ENCODE assay signal across 26 cellular contexts in genomic region chr20:43548273-43548880, GRCh38. TPM values are rescaled to one million over a fixed set of nuclear protein-coding genes. Genes with fewer than 3 reads are reported as not detected.
"Had no signal": no experiment of that assay in that cellular context is flagged by ENCODE, and none has a peak within 500 bp of the region (broad histone marks: within the 10 kb centered on the region; RNA-seq: fewer than 3 reads in every experiment).

No MANE protein-coding gene starts in this region.

- ATAC-seq: left lung; lower lobe of right lung; naive thymus-derived CD8-positive, alpha-beta T cell; stimulated activated memory B cell treated with anti-CD40 and anti-IgM and Interleukin-4, amounts not matched to agents 10 μg/mL and 1 μg/mL and 100 μg/mL, for 72 hours; stimulated activated naive CD8-positive, alpha-beta T cell treated with anti-CD3 and anti-CD28 coated beads, Interleukin-15, amount 100 ng/mL, for 72 hours had no signal

- H3K4me1 ChIP-seq: left lung, lower lobe of right lung, prostate gland, sigmoid colon, tibial nerve, upper lobe of left lung, vagina had no signal

- H3K27me3 ChIP-seq: left lung, ovary, sigmoid colon, tibial nerve, upper lobe of left lung, vagina had no signal

- H3K9me3 ChIP-seq: lower lobe of right lung, ovary, prostate gland, upper lobe of left lung, vagina had no signal

- DNase-seq: hippocampal formation; kidney glomerular epithelial cell; left cardiac atrium; left lung; lower lobe of right lung; mammary epithelial cell; mesenchymal stem cell; naive thymus-derived CD8-positive, alpha-beta T cell; retina; right cardiac atrium; sigmoid colon; stimulated activated CD4-positive, alpha-beta T cell treated with anti-CD3 and anti-CD28 coated beads, Interleukin-1b, Interleukin-23, amount 100 ng/mL, for 48 hours; stimulated activated CD4-positive, alpha-beta T cell treated with anti-CD3 and anti-CD28 coated beads, Interleukin-2, amount 100 ng/mL, for 48 hours; stimulated activated CD4-positive, alpha-beta T cell treated with anti-CD3 and anti-CD28 coated beads, Interleukin-4, amount 100 ng/mL, for 4 hours; stimulated activated CD8-positive, alpha-beta memory T cell treated with anti-CD3 and anti-CD28 coated beads, Interleukin-4, amount 100 ng/mL, for 48 hours; stimulated activated naive CD4-positive, alpha-beta T cell treated with Interleukin-2 at 50 U/mL for 16 hours; stimulated activated naive CD8-positive, alpha-beta T cell treated with anti-CD3 and anti-CD28 coated beads, Interleukin-15, amount 100 ng/mL, for 72 hours; upper lobe of left lung had no signal

- H3K27ac Mint-ChIP-seq: naive thymus-derived CD8-positive, alpha-beta T cell; nephron; stimulated activated memory B cell treated with anti-CD40 and anti-IgM and Interleukin-4, amounts not matched to agents 10 μg/mL and 1 μg/mL and 100 μg/mL, for 72 hours had no signal

- H3K4me1 Mint-ChIP-seq: naive thymus-derived CD8-positive, alpha-beta T cell; nephron; stimulated activated memory B cell treated with anti-CD40 and anti-IgM and Interleukin-4, amounts not matched to agents 10 μg/mL and 1 μg/mL and 100 μg/mL, for 72 hours; stimulated activated naive CD8-positive, alpha-beta T cell treated with anti-CD3 and anti-CD28 coated beads, Interleukin-15, amount 100 ng/mL, for 72 hours had no signal

- H3K9me3 Mint-ChIP-seq: naive thymus-derived CD8-positive, alpha-beta T cell; stimulated activated naive CD8-positive, alpha-beta T cell treated with anti-CD3 and anti-CD28 coated beads, Interleukin-15, amount 100 ng/mL, for 72 hours had no signal

- H3K4me3 ChIP-seq: left lung, lower lobe of right lung, ovary, prostate gland, sigmoid colon, tibial nerve, upper lobe of left lung, vagina had no signal

- H3K27me3 Mint-ChIP-seq: stimulated activated memory B cell treated with anti-CD40 and anti-IgM and Interleukin-4, amounts not matched to agents 10 μg/mL and 1 μg/mL and 100 μg/mL, for 72 hours; stimulated activated naive CD8-positive, alpha-beta T cell treated with anti-CD3 and anti-CD28 coated beads, Interleukin-15, amount 100 ng/mL, for 72 hours had no signal

- FAIRE-seq: keratinocyte, small intestine had no signal

- H3K4me3 Mint-ChIP-seq: naive thymus-derived CD8-positive, alpha-beta T cell; nephron; stimulated activated memory B cell treated with anti-CD40 and anti-IgM and Interleukin-4, amounts not matched to agents 10 μg/mL and 1 μg/mL and 100 μg/mL, for 72 hours; stimulated activated naive CD8-positive, alpha-beta T cell treated with anti-CD3 and anti-CD28 coated beads, Interleukin-15, amount 100 ng/mL, for 72 hours had no signal

- H3K27ac ChIP-seq: left lung, lower lobe of right lung, ovary, prostate gland, sigmoid colon, tibial nerve, upper lobe of left lung, vagina had no signal

- H3K36me3 ChIP-seq: left lung, lower lobe of right lung, ovary, prostate gland, sigmoid colon had no signal

RNA-seq across cellular contexts. Expression of gene SGK2, which starts 10.4 kb away (rescaled TPM):
- polyA plus RNA-seq: mammary epithelial cell; naive thymus-derived CD8-positive, alpha-beta T cell had no signal
